20 cellular contexts compared by ENCODE assay signal in genomic region chr2:16290311-16291020, GRCh38.
"Had no signal": no experiment of that assay in that cellular context is flagged by ENCODE, and none has a peak within 500 bp of the region (broad histone marks: within the 10 kb centered on the region; RNA-seq: fewer than 3 reads in every experiment).

No MANE protein-coding gene starts in this region.

- H3K27me3 ChIP-seq: colonic mucosa, gastrocnemius medialis had no signal

- H3K4me1 ChIP-seq: colonic mucosa, esophagus squamous epithelium, gastrocnemius medialis, heart right ventricle, left lung, lower lobe of right lung had no signal

- H3K27ac ChIP-seq: colonic mucosa, esophagus squamous epithelium, gastrocnemius medialis, heart right ventricle, left lung, lower lobe of right lung had no signal

- H3K36me3 ChIP-seq: colonic mucosa, esophagus squamous epithelium, gastrocnemius medialis, heart right ventricle, left lung, lower lobe of right lung had no signal

- ATAC-seq: effector memory CD8-positive, alpha-beta T cell; gastrocnemius medialis; heart right ventricle; left cardiac atrium; left lung; left ventricle myocardium superior; lower lobe of right lung; naive thymus-derived CD4-positive, alpha-beta T cell had no signal

- DNase-seq: colonic mucosa; cortex of kidney; effector CD8-positive, alpha-beta T cell; effector memory CD8-positive, alpha-beta T cell; endodermal cell; esophagus squamous epithelium; foreskin fibroblast; foreskin melanocyte; gastrocnemius medialis; glutamatergic neuron; head of caudate nucleus; heart right ventricle; hippocampal formation; left cardiac atrium; left lung; left ventricle myocardium superior; lower lobe of right lung; mesenchymal stem cell; midbrain; naive thymus-derived CD4-positive, alpha-beta T cell had no signal

- H3K4me3 ChIP-seq: colonic mucosa, esophagus squamous epithelium, gastrocnemius medialis, heart right ventricle, left lung, lower lobe of right lung had no signal

- H3K9me3 ChIP-seq: colonic mucosa, esophagus squamous epithelium, gastrocnemius medialis, heart right ventricle, left lung, lower lobe of right lung had no signal
